In genomic region chr1:167681024-167681423, GRCh38 we compare ENCODE assay signal across 17 cellular contexts. TPM values are rescaled to one million over a fixed set of nuclear protein-coding genes. Genes with fewer than 3 reads are reported as not detected.
A peak's percentile ranks its signal among the peaks of the same experiment; 100 is the strongest.
DNase-seq lines count a peak whose midpoint lies in the region; ATAC-seq and TF ChIP-seq lines count a peak whose summit lies in the region.
"Had no signal": no experiment of that assay in that cellular context is flagged by ENCODE, and none has a peak within 500 bp of the region (broad histone marks: within the 10 kb centered on the region; RNA-seq: fewer than 3 reads in every experiment).

No MANE protein-coding gene starts in this region.

- no peaks in the 10 kb centered on the region for H3K9me2 ChIP-seq in Karpas-422 (replicated peaks; ENCODE audit: insufficient read depth, low read length)

- no peak overlapping the region for H3K4me3 Mint-ChIP-seq in effector memory CD8-positive, alpha-beta T cell
- H3K4me3 Mint-ChIP-seq: activated CD4-positive, alpha-beta memory T cell treated with anti-CD3 and anti-CD28 coated beads, Interleukin-2, amount 10 ng/mL, durations not matched to agents 7 days and 5 days; neural progenitor cell had no signal

- intact Hi-C loops in left cardiac atrium (cut with DNase I): loop anchor here in 1 of 2 donors (5.0 kb wide), 1 partner anchor 49 kb away; the partner anchor contains the start of gene RCSD1

- H3K9me3 ChIP-seq in right atrium auricular region (no peaks in the 10 kb centered on the region), Karpas-422 (ENCODE audit: low read length) (no peaks in the 10 kb centered on the region)
- H3K9me3 ChIP-seq: MG63, suprapubic skin had no signal

- H3K27me3 Mint-ChIP-seq in effector memory CD8-positive, alpha-beta T cell: no peaks in the 10 kb centered on the region
- H3K27me3 Mint-ChIP-seq: activated CD4-positive, alpha-beta memory T cell treated with anti-CD3 and anti-CD28 coated beads, Interleukin-2, amount 10 ng/mL, durations not matched to agents 7 days and 5 days had no signal

- TF ChIP-seq CTCF in right atrium auricular region (IDR thresholded peaks at IDR 0.05): no peak

- H3K4me1 ChIP-seq in right atrium auricular region (peaks cover 3 to 78% of the 10 kb centered on the region in 2 donors), Karpas-422 (ENCODE audit: low read length) (peaks cover 98% of the 10 kb centered on the region)

- peaks cover 4% of the 10 kb centered on the region; the same call in 1 of the 2 replicates for H3K79me2 ChIP-seq in Karpas-422 (ENCODE audit: low read length)

- peaks cover 35% of the 10 kb centered on the region for H3K36me3 Mint-ChIP-seq in effector memory CD8-positive, alpha-beta T cell (ENCODE audit: insufficient read depth)
- H3K36me3 Mint-ChIP-seq: neural progenitor cell had no signal

- no peak for DNase-seq in right atrium auricular region (ENCODE audit: low spot score)
- no peak for DNase-seq in left cardiac atrium
- peak; percentile 84 for DNase-seq in Karpas-422
- DNase-seq in islet precursor cell: peak; percentile 96
- no peak for DNase-seq in C1 segment of cervical spinal cord (lab: John Stamatoyannopoulos, UW)
- no peak for DNase-seq in effector memory CD8-positive, alpha-beta T cell
- DNase-seq: activated CD4-positive, alpha-beta memory T cell treated with anti-CD3 and anti-CD28 coated beads, Interleukin-2, amount 10 ng/mL, durations not matched to agents 7 days and 5 days; AML-193; cortex of kidney; immature natural killer cell; MG63; NCI-H1930; NCI-H774; retina had no signal

- peaks cover 28 to 38% of the 10 kb centered on the region in 2 donors for H3K4me1 Mint-ChIP-seq in effector memory CD8-positive, alpha-beta T cell (ENCODE audit: low read depth in 2 of 2)

- H3K27ac ChIP-seq in right atrium auricular region: peak overlapping the region; percentile 82 to 84
- H3K27ac ChIP-seq in Karpas-422 (ENCODE audit: low read length): peak overlapping the region; percentile 98
- H3K27ac ChIP-seq: neural progenitor cell, suprapubic skin had no signal

- ATAC-seq in left cardiac atrium (no peak), HG02885 (IDR thresholded peaks at IDR 0.05; ENCODE audit: poor library complexity, unreplicated experiment) (no peak)
- ATAC-seq in effector memory CD8-positive, alpha-beta T cell (replicated peaks): no peak

- H2AFZ ChIP-seq in Karpas-422 (ENCODE audit: low read length): no peak overlapping the region
- H2AFZ ChIP-seq: neural progenitor cell had no signal

- H3K9ac ChIP-seq in Karpas-422 (ENCODE audit: low read length): peak overlapping the region; percentile 56
- H3K9ac ChIP-seq: neural progenitor cell had no signal

- no peaks in the 10 kb centered on the region for H3K36me3 ChIP-seq in right atrium auricular region
- no peaks in the 10 kb centered on the region for H3K36me3 ChIP-seq in Karpas-422 (ENCODE audit: insufficient read depth, low read length)
- H3K36me3 ChIP-seq: MG63, neural progenitor cell, suprapubic skin had no signal

- H4K20me1 ChIP-seq in Karpas-422 (ENCODE audit: insufficient read depth, low read depth, low read length): no peaks in the 10 kb centered on the region

- no peak overlapping the region for H3K4me3 ChIP-seq in right atrium auricular region
- H3K4me3 ChIP-seq in Karpas-422 (ENCODE audit: low read length): peak overlapping the region; percentile 22; the same call in 1 of the 2 replicates
- H3K4me3 ChIP-seq: MG63, neural progenitor cell, suprapubic skin had no signal

- H3K27me3 ChIP-seq in right atrium auricular region (no peaks in the 10 kb centered on the region), Karpas-422 (ENCODE audit: low read length) (no peaks in the 10 kb centered on the region)
- H3K27me3 ChIP-seq: MG63, neural progenitor cell, suprapubic skin had no signal

- peak overlapping the region; percentile 60 for H3K4me2 ChIP-seq in Karpas-422 (ENCODE audit: low read depth, low read length, poor library complexity, severe bottlenecking)
- H3K4me2 ChIP-seq: neural progenitor cell had no signal

- H3K9me3 Mint-ChIP-seq in effector memory CD8-positive, alpha-beta T cell: no peaks in the 10 kb centered on the region
- H3K9me3 Mint-ChIP-seq: activated CD4-positive, alpha-beta memory T cell treated with anti-CD3 and anti-CD28 coated beads, Interleukin-2, amount 10 ng/mL, durations not matched to agents 7 days and 5 days; immature natural killer cell; neural progenitor cell had no signal

- H3K27ac Mint-ChIP-seq in effector memory CD8-positive, alpha-beta T cell: no peak overlapping the region
- H3K27ac Mint-ChIP-seq: neural progenitor cell had no signal

RNA-seq across cellular contexts. Expression of gene MPZL1, which starts 40.8 kb away (rescaled TPM):
- total RNA-seq in right atrium auricular region: 10 to 100 TPM; 22.4 to 52.0 TPM
- 10 to 100 TPM; 66.7 to 69.7 TPM for total RNA-seq in left cardiac atrium
- total RNA-seq in Karpas-422 (2014; rRNA removed; shearing (Covaris generic); ENCODE audit: low replicate concordance): 13.5 and 24.9 TPM in 2 replicates

RNA-seq across cellular contexts. Expression of gene RCSD1, which starts 51.0 kb away (rescaled TPM):
- total RNA-seq in right atrium auricular region (10 to 100 TPM; 26.5 to 39.3 TPM), left cardiac atrium (10 to 100 TPM; 33.6 to 38.7 TPM)
- 85.4 and 116 TPM in 2 replicates for total RNA-seq in Karpas-422 (2014; rRNA removed; shearing (Covaris generic); ENCODE audit: low replicate concordance)

Comparison
In these comparisons a context has a peak if more than half of its experiments do, and no peak if none do; other contexts are left out.
1. DNase-seq: peak in Karpas-422 (single experiment) and islet precursor cell (single experiment); none in right atrium auricular region (single experiment), left cardiac atrium (single experiment), C1 segment of cervical spinal cord (0 of 14) and effector memory CD8-positive, alpha-beta T cell (0 of 3).